Comparison of ENCODE assay signal across 8 cellular contexts in the genomic region with DNA sequence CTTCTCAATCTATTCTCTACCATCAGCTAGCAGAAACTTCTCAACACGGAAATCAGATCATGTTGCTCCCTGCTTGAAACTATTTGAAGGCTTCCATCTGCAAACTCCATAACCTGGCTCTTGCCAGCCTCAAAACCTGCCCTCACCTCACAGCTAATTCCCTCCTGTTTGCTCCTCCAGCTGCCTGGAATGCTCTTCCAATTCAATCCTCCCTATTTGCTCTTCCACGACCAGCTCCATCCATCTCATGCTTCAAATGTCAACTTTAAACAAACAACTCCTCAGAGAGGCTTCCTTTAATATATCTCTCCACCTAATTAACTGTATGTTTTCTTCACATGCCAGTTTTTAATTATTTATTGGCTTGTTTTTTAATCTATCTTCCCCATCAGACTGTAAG. TPM values are rescaled to one million over a fixed set of nuclear protein-coding genes. Genes with fewer than 3 reads are reported as not detected.
A peak's percentile ranks its signal among the peaks of the same experiment; 100 is the strongest.
DNase-seq lines count a peak whose midpoint lies in the region; ATAC-seq and TF ChIP-seq lines count a peak whose summit lies in the region.

No MANE protein-coding gene starts in this region.

- DNase-seq in GM23338 (ENCODE audit: low spot score) = peak; percentile 15
- DNase-seq in Panc1 (ENCODE audit: low read depth, low spot score) = no peak
- no peak for DNase-seq in esophagus squamous epithelium (lab: John Stamatoyannopoulos, UW)
- no peak for DNase-seq in adrenal gland
- DNase-seq in kidney glomerular epithelial cell (lab: John Stamatoyannopoulos, UW) = no peak
- DNase-seq in NCI-H2029 treated with DMSO at 0.1 percent for 48 hours (lab: John Stamatoyannopoulos, UW) = no peak

- no peaks in the 10 kb centered on the region for H3K27me3 Mint-ChIP-seq in GM23338 (ENCODE audit: insufficient read depth, low read depth, poor library complexity)

- peak overlapping the region; percentile 87 for H3K4me3 Mint-ChIP-seq in GM23338

- H3K27ac Mint-ChIP-seq in GM23338 = peak overlapping the region; percentile 100

- H3K4me1 ChIP-seq in GM23338 (ENCODE audit: insufficient read depth) = peaks cover 9% of the 10 kb centered on the region; the same call in 1 of the 2 replicates
- H3K4me1 ChIP-seq in Panc1 (ENCODE audit: control insufficient read depth, insufficient read depth, low read length) = no peaks in the 10 kb centered on the region; the same call in 1 of the 2 replicates
- peaks cover 18 to 60% (median 20%) of the 10 kb centered on the region in 3 donors for H3K4me1 ChIP-seq in esophagus squamous epithelium
- H3K4me1 ChIP-seq in rectal smooth muscle tissue (ENCODE audit: control insufficient read depth, insufficient read depth, low read length) = peaks cover 4% of the 10 kb centered on the region
- H3K4me1 ChIP-seq in adrenal gland (replicated peaks in 1 of 2) = peaks cover 33 to 41% of the 10 kb centered on the region in 2 donors

- BruUV-seq in Panc1 (replicated peaks; lab: Mats Ljungman, UMichigan) = TSS peak; percentile 81

- TF ChIP-seq CTCF in GM23338 (conservative IDR thresholded peaks at IDR 0.05; ENCODE audit: low read depth in 2 of 2) = no peak
- TF ChIP-seq CTCF in Panc1 (IDR thresholded peaks at IDR 0.05) = no peak
- TF ChIP-seq CTCF in esophagus squamous epithelium (IDR thresholded peaks at IDR 0.05) = no peak
- TF ChIP-seq CTCF in adrenal gland (IDR thresholded peaks at IDR 0.05) = no peak

- H3K36me3 ChIP-seq in GM23338 (ENCODE audit: insufficient read depth) = no peaks in the 10 kb centered on the region
- no peaks in the 10 kb centered on the region; the same call in none of the 2 replicates for H3K36me3 ChIP-seq in Panc1 (ENCODE audit: control insufficient read depth, insufficient read depth, low read length)
- H3K36me3 ChIP-seq in esophagus squamous epithelium = peaks cover 0 to 4% (median 0%) of the 10 kb centered on the region in 3 donors
- no peaks in the 10 kb centered on the region for H3K36me3 ChIP-seq in rectal smooth muscle tissue (ENCODE audit: control insufficient read depth, insufficient read depth, low read length)
- H3K36me3 ChIP-seq in adrenal gland (replicated peaks in 1 of 2) = no peaks in the 10 kb centered on the region

- peaks cover 63% of the 10 kb centered on the region for H3K79me2 ChIP-seq in GM23338 (replicated peaks; ENCODE audit: insufficient read depth)

- no peaks in the 10 kb centered on the region for H3K9me3 Mint-ChIP-seq in GM23338

- peaks cover 5% of the 10 kb centered on the region; the same call in 2 of the 3 replicates for H3K36me3 Mint-ChIP-seq in GM23338 (ENCODE audit: low read depth)

- H3K27ac ChIP-seq in GM23338 (ENCODE audit: low read depth) (no peak overlapping the region), Panc1 (ENCODE audit: low read length) (peak overlapping the region; percentile 79), esophagus squamous epithelium (peak overlapping the region in 1 of 4 donors; percentile 98), rectal smooth muscle tissue (ENCODE audit: low read depth, low read length) (no peak overlapping the region), adrenal gland (peak overlapping the region in 1 of 5 donors; percentile 94)

- intact Hi-C loops in Panc1 (cut with micrococcal nuclease; ENCODE audit: unreplicated experiment) (no loop called here), esophagus squamous epithelium (cut with DNase I) (no loop called here), adrenal gland (cut with DNase I) (loop anchor here in 1 of 2 donors (10.0 kb wide), 1 partner anchor 51 kb away; the partner anchor contains the start of gene CAAP1)

- WGBS in esophagus squamous epithelium, 2 donors = 22 to 23% methylated on average over 2 of the region's 2 CpGs
- WGBS in adrenal gland, 4 donors = 33 to 49% (median 37%) methylated on average over 2 of the region's 2 CpGs

- no peaks in the 10 kb centered on the region for H3K9me2 ChIP-seq in GM23338 (ENCODE audit: insufficient read depth)

- H3K4me3 ChIP-seq in GM23338 (peak overlapping the region; percentile 76), Panc1 (ENCODE audit: low read depth in 2 of 2, low read length in 2 of 2) (peak overlapping the region; percentile 66 to 74), esophagus squamous epithelium (peak overlapping the region in 3 of 4 donors; percentile 82 to 91 (median 86)), rectal smooth muscle tissue (ENCODE audit: low read length) (peak overlapping the region; percentile 95), adrenal gland (peak overlapping the region in 1 of 4 donors; percentile 82)

- H3K9me3 ChIP-seq in Panc1 (ENCODE audit: control insufficient read depth, insufficient read depth, low read depth, low read length) = no peaks in the 10 kb centered on the region
- H3K9me3 ChIP-seq in esophagus squamous epithelium = no peaks in the 10 kb centered on the region
- H3K9me3 ChIP-seq in adrenal gland (replicated peaks in 1 of 3) = no peaks in the 10 kb centered on the region

- in situ Hi-C loops in Panc1 (cut with HindIII; ENCODE audit: low pct_unique_long_range_greater_than_20kb, low sequenced_read_pairs) = no loop called here

- no peak for TF ChIP-seq POLR2A in esophagus squamous epithelium (IDR thresholded peaks at IDR 0.05)
- no peak for TF ChIP-seq POLR2A in adrenal gland (IDR thresholded peaks at IDR 0.05)

- no peak overlapping the region for H3K9ac ChIP-seq in rectal smooth muscle tissue (ENCODE audit: low read length)

- peaks cover 17% of the 10 kb centered on the region for H3K4me1 Mint-ChIP-seq in GM23338

- no peak for ATAC-seq in GM23338
- ATAC-seq in Panc1 = no peak
- ATAC-seq in HG02588 (IDR thresholded peaks at IDR 0.05; ENCODE audit: unreplicated experiment) = no peak

- peaks cover 16% of the 10 kb centered on the region; the same call in 1 of the 2 replicates for H4K20me1 ChIP-seq in GM23338 (replicated peaks; ENCODE audit: insufficient read depth)

- H3K4me2 ChIP-seq in GM23338 = peak overlapping the region; percentile 93

- POLR2A ChIA-PET in Panc1 (lab: Charles Lee) = no interaction called here

- H3K27me3 ChIP-seq in GM23338 (ENCODE audit: insufficient read depth) = no peaks in the 10 kb centered on the region
- no peaks in the 10 kb centered on the region for H3K27me3 ChIP-seq in Panc1 (ENCODE audit: control insufficient read depth, insufficient read depth, low read length)
- H3K27me3 ChIP-seq in esophagus squamous epithelium = no peaks in the 10 kb centered on the region
- H3K27me3 ChIP-seq in rectal smooth muscle tissue (ENCODE audit: control insufficient read depth, insufficient read depth, low read length) = no peaks in the 10 kb centered on the region
- no peaks in the 10 kb centered on the region for H3K27me3 ChIP-seq in adrenal gland

- CTCF ChIA-PET in Panc1 (lab: Charles Lee) = no interaction called here

- no peak overlapping the region for H2AFZ ChIP-seq in GM23338

- H3F3A ChIP-seq in GM23338 (replicated peaks; ENCODE audit: low read depth) = no peaks in the 10 kb centered on the region

TF ChIP-seq in GM23338, 12 proteins besides CTCF, POLR2A, EP300 and RAD21:
- no peak for TF ChIP-seq JUNB (IDR thresholded peaks at IDR 0.05; ENCODE audit: unreplicated experiment)
TF ChIP-seq in GM23338: peak in this region for 0.

RNA-seq across cellular contexts. Expression of gene PLAA, which starts 1.5 kb away (rescaled TPM):
- total RNA-seq in GM23338 (2014; rRNA removed; shearing (Covaris generic)) = 72.1 and 78.3 TPM in 2 replicates
- polyA plus RNA-seq in GM23338 (2016; fragmentation: Nextera tagmentation; extraction: Ambion mirVana) (21.3 and 24.8 TPM in 2 replicates), adrenal gland (10 to 100 TPM; 12.8 to 62.2 (median 13.6) TPM)
- total RNA-seq in Panc1 (2021; ENCODE audit: unreplicated experiment) (13.3 TPM), esophagus squamous epithelium (10 to 100 TPM; 18.0 to 27.7 (median 23.8) TPM), adrenal gland (10 to 100 TPM; 30.9 to 89.8 (median 40.8) TPM)
- 13.1 TPM for polyA plus RNA-seq in Panc1 (2012; ENCODE audit: insufficient read length)

RNA-seq across cellular contexts. Expression of gene IFT74, which starts 10.6 kb away (rescaled TPM):
- total RNA-seq in GM23338 (2014; rRNA removed; shearing (Covaris generic)) = 14.1 and 14.6 TPM in 2 replicates
- polyA plus RNA-seq in GM23338 (2016; fragmentation: Nextera tagmentation; extraction: Ambion mirVana) (20.9 and 30.0 TPM in 2 replicates), adrenal gland (10 to 100 TPM; 15.1 to 29.8 (median 18.5) TPM)
- total RNA-seq in Panc1 (2021; ENCODE audit: unreplicated experiment) (6.0 TPM), esophagus squamous epithelium (10 to 100 TPM in 2 of 4 donors, 1 to 10 TPM in 2; 6.0 to 17.2 (median 11.8) TPM), adrenal gland (10 to 100 TPM; 12.1 to 24.7 (median 18.7) TPM)
- 2.9 TPM for polyA plus RNA-seq in Panc1 (2012; ENCODE audit: insufficient read length)

RNA-seq across cellular contexts. Expression of gene CAAP1, which starts 53.0 kb away (rescaled TPM):
- 47.9 and 57.9 TPM in 2 replicates for total RNA-seq in GM23338 (2014; rRNA removed; shearing (Covaris generic))
- polyA plus RNA-seq in GM23338 (2016; fragmentation: Nextera tagmentation; extraction: Ambion mirVana) (56.2 and 59.7 TPM in 2 replicates), adrenal gland (10 to 100 TPM; 25.2 to 30.8 (median 29.8) TPM)
- total RNA-seq in Panc1 (2021; ENCODE audit: unreplicated experiment) (7.2 TPM), esophagus squamous epithelium (10 to 100 TPM in 3 of 4 donors, 1 to 10 TPM in 1; 9.6 to 22.7 (median 19.7) TPM), adrenal gland (10 to 100 TPM; 19.2 to 62.4 (median 36.1) TPM)
- polyA plus RNA-seq in Panc1 (2012; ENCODE audit: insufficient read length) = 15.2 TPM

RNA-seq across cellular contexts. Expression of gene LRRC19, which starts 59.9 kb away (rescaled TPM):
- not detected in 2 replicates for total RNA-seq in GM23338 (2014; rRNA removed; shearing (Covaris generic))
- polyA plus RNA-seq in GM23338 (2016; fragmentation: Nextera tagmentation; extraction: Ambion mirVana) = 0.59 and 0.71 TPM in 2 replicates
- total RNA-seq in Panc1 (2021; ENCODE audit: unreplicated experiment) = not detected
- polyA plus RNA-seq in Panc1 (2012; ENCODE audit: insufficient read length) = not detected
- total RNA-seq in esophagus squamous epithelium = not detected
- total RNA-seq in adrenal gland = not detected
- polyA plus RNA-seq in adrenal gland = not detected
